In the genomic region with DNA sequence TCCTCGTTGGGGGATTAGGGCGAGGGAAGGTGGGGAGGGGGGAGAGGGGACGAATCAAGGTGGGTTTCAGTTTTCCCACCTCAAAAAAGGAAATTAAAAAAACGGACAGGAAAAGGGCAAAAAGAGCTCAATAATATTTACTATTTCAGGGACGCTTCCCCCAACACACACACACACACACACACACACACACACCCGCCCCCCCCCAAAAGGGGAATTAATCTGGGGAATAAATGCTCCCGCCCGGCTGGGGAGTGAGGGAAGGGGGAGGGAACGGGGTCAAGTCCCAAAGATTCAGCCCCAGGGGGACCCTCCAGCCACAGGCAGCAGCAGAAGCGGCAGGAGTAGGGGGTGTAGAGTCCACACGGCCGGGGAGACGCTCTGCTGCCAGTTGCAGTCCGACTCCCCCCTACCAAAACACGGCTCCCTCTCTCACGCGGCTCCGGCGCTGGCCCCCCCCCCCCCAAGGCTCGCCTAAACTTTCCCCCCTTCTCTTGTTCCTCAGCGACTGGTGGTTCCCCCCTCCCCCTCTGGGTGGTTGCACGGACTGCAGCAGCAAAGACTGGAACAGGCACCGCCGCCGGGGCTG, we compare ENCODE assay signal across 8 cellular contexts. TPM values are rescaled to one million over a fixed set of nuclear protein-coding genes. Genes with fewer than 3 reads are reported as not detected.
A peak's percentile ranks its signal among the peaks of the same experiment; 100 is the strongest.
DNase-seq lines count a peak whose midpoint lies in the region; ATAC-seq lines count a peak whose summit lies in the region.

No MANE protein-coding gene starts in this region.

- no peaks in the 10 kb centered on the region for H3K9me3 ChIP-seq in muscle layer of colon (ENCODE audit: low read length)

- H3K36me3 ChIP-seq in muscle layer of colon (ENCODE audit: insufficient read depth, low read length) = no peaks in the 10 kb centered on the region

- DNase-seq in AG20443 (ENCODE audit: low spot score) = peak; percentile 13
- DNase-seq in Jurkat, Clone E6-1 (ENCODE audit: low read depth, low spot score) = no peak
- DNase-seq in caudate nucleus (lab: John Stamatoyannopoulos, UW) = peak in 12 of 61 donors; percentile 31 to 78 (median 51)
- no peak for DNase-seq in effector CD4-positive, alpha-beta T cell
- no peak for DNase-seq in activated CD4-positive, alpha-beta T cell treated with anti-CD3 and anti-CD28 coated beads for 1 hour

- H3K9ac ChIP-seq in muscle layer of colon (ENCODE audit: low read length) = peak overlapping the region; percentile 71

- peak overlapping the region; percentile 90 for H3K4me3 ChIP-seq in Jurkat, Clone E6-1 (ENCODE audit: low read length)
- H3K4me3 ChIP-seq in muscle layer of colon (ENCODE audit: low read depth in 1 of 2, low read length in 2 of 2) = peak overlapping the region; percentile 70 to 88

- peaks cover 31% of the 10 kb centered on the region for H3K4me1 ChIP-seq in muscle layer of colon (ENCODE audit: insufficient read depth, low read length)

- ATAC-seq in GM21526 (IDR thresholded peaks at IDR 0.05; ENCODE audit: low FRiP score, unreplicated experiment) = no peak
- ATAC-seq in GM19328 (IDR thresholded peaks at IDR 0.05; ENCODE audit: unreplicated experiment) = no peak

- peak overlapping the region; percentile 100 for H3K27ac ChIP-seq in caudate nucleus (ENCODE audit: low read depth, low read length)
- peak overlapping the region; percentile 97 for H3K27ac ChIP-seq in muscle layer of colon (ENCODE audit: low read depth, low read length)

- H3K27me3 ChIP-seq in muscle layer of colon (ENCODE audit: control insufficient read depth in 1 of 2, insufficient read depth in 2 of 2, low read length in 2 of 2) = no peaks in the 10 kb centered on the region

RNA-seq across cellular contexts. Expression of a gene that starts 0.5 kb away (rescaled TPM):
- 187 TPM for polyA plus RNA-seq in Jurkat, Clone E6-1 (2012; ENCODE audit: insufficient read depth, insufficient read length)
